ENCODE assay signal across 9 cellular contexts in genomic region chr1:38803647-38804046, GRCh38. TPM values are rescaled to one million over a fixed set of nuclear protein-coding genes. Genes with fewer than 3 reads are reported as not detected.
DNase-seq lines count a peak whose midpoint lies in the region; ATAC-seq and TF ChIP-seq lines count a peak whose summit lies in the region.
"Had no signal": no experiment of that assay in that cellular context is flagged by ENCODE, and none has a peak within 500 bp of the region (broad histone marks: within the 10 kb centered on the region; RNA-seq: fewer than 3 reads in every experiment).

No MANE protein-coding gene starts in this region.

- DNase-seq in Caco-2 (no peak), LNCaP clone FGC (ENCODE audit: low read depth) (no peak), nephron progenitor cell (no peak), ureter (ENCODE audit: low spot score) (no peak), SHP77 (lab: John Stamatoyannopoulos, UW) (no peak)
- DNase-seq: thyroid gland had no signal

- H3K36me3 ChIP-seq in Caco-2 (ENCODE audit: control insufficient read depth, insufficient read depth, low read length) (no peaks in the 10 kb centered on the region), endocrine pancreas (ENCODE audit: control insufficient read depth, insufficient read depth, low read length) (no peaks in the 10 kb centered on the region)
- H3K36me3 ChIP-seq: thyroid gland had no signal

- no peak overlapping the region for H3K9ac ChIP-seq in endocrine pancreas (ENCODE audit: control insufficient read depth, insufficient read depth, low read length)

- H3K4me3 ChIP-seq in Caco-2 (ENCODE audit: low read depth, low read length) (no peak overlapping the region), LNCaP clone FGC (ENCODE audit: low read depth, low read length) (0 out of 2 replicates have a peak overlapping the region, but pooled peaks have one; percentile 21), endocrine pancreas (ENCODE audit: control insufficient read depth, insufficient read depth, low read length) (peak overlapping the region; percentile 26)
- H3K4me3 ChIP-seq: thyroid gland had no signal

- H3K27me3 ChIP-seq in Caco-2 (replicated peaks; ENCODE audit: control insufficient read depth, insufficient read depth, low read length) (no peaks in the 10 kb centered on the region; the same call in 1 of the 2 replicates), endocrine pancreas (ENCODE audit: control insufficient read depth, insufficient read depth, low read length) (peaks cover 6% of the 10 kb centered on the region)

- BruUV-seq in Caco-2 (replicated peaks; lab: Mats Ljungman, UMichigan) = no TSS peak

- H3K9me3 Mint-ChIP-seq in Caco-2 (ENCODE audit: unreplicated experiment) (no peaks in the 10 kb centered on the region), nephron progenitor cell (peaks cover 18% of the 10 kb centered on the region)

- peaks cover 19% of the 10 kb centered on the region for H3K27me3 Mint-ChIP-seq in Caco-2 (ENCODE audit: insufficient read depth, unreplicated experiment)
- H3K27me3 Mint-ChIP-seq in nephron progenitor cell (ENCODE audit: low read depth, poor library complexity) = peaks cover 77% of the 10 kb centered on the region

- peaks cover 5% of the 10 kb centered on the region for H3K4me1 Mint-ChIP-seq in Caco-2 (ENCODE audit: low read depth, unreplicated experiment)
- peaks cover 16% of the 10 kb centered on the region for H3K4me1 Mint-ChIP-seq in nephron progenitor cell

- POLR2A ChIA-PET in Caco-2 (lab: Charles Lee) = no interaction called here

- H3K27ac Mint-ChIP-seq in Caco-2 (ENCODE audit: unreplicated experiment) (no peak overlapping the region), nephron progenitor cell (no peak overlapping the region)

- no peak for ATAC-seq in HG02610 (IDR thresholded peaks at IDR 0.05; ENCODE audit: unreplicated experiment)
- no peak for ATAC-seq in GM21447 (IDR thresholded peaks at IDR 0.05; ENCODE audit: unreplicated experiment)

- H3K4me3 Mint-ChIP-seq in Caco-2 (ENCODE audit: unreplicated experiment) = peak overlapping the region; percentile 49
- H3K4me3 Mint-ChIP-seq in nephron progenitor cell = peak overlapping the region; percentile 79

- H3K36me3 Mint-ChIP-seq in Caco-2 (ENCODE audit: insufficient read depth, unreplicated experiment) (no peaks in the 10 kb centered on the region), nephron progenitor cell (ENCODE audit: low read depth) (peaks cover 13% of the 10 kb centered on the region)

- H3K4me1 ChIP-seq in Caco-2 (no peaks in the 10 kb centered on the region), endocrine pancreas (ENCODE audit: control insufficient read depth, insufficient read depth, low read length) (no peaks in the 10 kb centered on the region)
- H3K4me1 ChIP-seq: thyroid gland had no signal

- CTCF ChIA-PET in Caco-2 (lab: Charles Lee) = no interaction called here

- intact Hi-C loops in Caco-2 (cut with micrococcal nuclease; ENCODE audit: unreplicated experiment) = no loop called here

- TF ChIP-seq CTCF in Caco-2 (IDR thresholded peaks at IDR 0.05; ENCODE audit: insufficient read depth in 1 of 2, low read depth in 1 of 2, low read length in 1 of 2, severe bottlenecking in 1 of 2, unreplicated experiment in 1 of 2) (no peak), LNCaP clone FGC (IDR thresholded peaks at IDR 0.05; ENCODE audit: control insufficient read depth, extremely low read depth, insufficient read depth) (no peak), nephron progenitor cell (IDR thresholded peaks at IDR 0.05) (no peak)

- H3K9me3 ChIP-seq in Caco-2 = no peaks in the 10 kb centered on the region
- peaks cover 2% of the 10 kb centered on the region for H3K9me3 ChIP-seq in endocrine pancreas (ENCODE audit: control insufficient read depth, low read length)
- H3K9me3 ChIP-seq: thyroid gland had no signal

RNA-seq across cellular contexts. Expression of gene RRAGC, which starts 55.9 kb away (rescaled TPM):
- total RNA-seq in Caco-2 (2022) (15.3 and 16.0 TPM in 2 replicates), ureter (22.0 TPM)
